Comparison of ENCODE assay signal across 11 cellular contexts in the genomic region with DNA sequence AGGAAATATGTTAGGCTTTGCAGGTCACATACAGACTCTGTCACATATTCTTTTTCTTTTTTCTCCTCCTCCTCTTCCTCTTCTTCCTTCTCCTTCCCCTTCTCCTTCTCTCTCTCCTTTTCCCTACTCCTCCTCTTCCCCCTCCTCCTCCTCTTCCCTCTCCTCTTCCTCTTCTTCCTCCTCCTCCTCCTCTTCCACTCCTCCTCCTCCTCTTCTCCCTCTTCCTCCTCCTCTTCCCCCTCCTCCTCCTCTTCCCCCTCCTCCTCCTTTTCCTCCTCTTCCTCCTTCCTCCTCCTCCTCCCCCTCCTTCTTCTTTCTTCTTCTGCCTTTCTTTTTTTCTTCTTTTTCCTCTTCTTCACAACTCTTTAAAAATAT.
DNase-seq lines count a peak whose midpoint lies in the region; ATAC-seq and TF ChIP-seq lines count a peak whose summit lies in the region.
"Had no signal": no experiment of that assay in that cellular context is flagged by ENCODE, and none has a peak within 500 bp of the region (broad histone marks: within the 10 kb centered on the region; RNA-seq: fewer than 3 reads in every experiment).

No MANE protein-coding gene starts in this region.

- CTCF ChIA-PET in MCF 10A (lab: Yijun Ruan, JAX) = no interaction called here
- CTCF ChIA-PET in activated CD4-positive, alpha-beta memory T cell treated with anti-CD3 and anti-CD28 coated beads, Interleukin-2, amount 10 ng/mL, durations not matched to agents 7 days and 5 days (lab: Charles Lee) = no interaction called here

- H3K27ac ChIP-seq in breast epithelium (no peak overlapping the region), foreskin keratinocyte (peak overlapping the region; percentile 73), upper lobe of right lung (no peak overlapping the region), vagina (no peak overlapping the region)
- H3K27ac ChIP-seq: adrenal gland had no signal

- no peak for DNase-seq in MCF 10A (ENCODE audit: unreplicated experiment)
- DNase-seq in breast epithelium (ENCODE audit: low spot score in 2 of 2) = no peak
- no peak for DNase-seq in activated CD4-positive, alpha-beta memory T cell treated with anti-CD3 and anti-CD28 coated beads, Interleukin-2, amount 10 ng/mL, durations not matched to agents 7 days and 5 days
- no peak for DNase-seq in foreskin keratinocyte
- DNase-seq in upper lobe of right lung = no peak
- no peak for DNase-seq in vagina (ENCODE audit: extremely low spot score in 2 of 2)
- DNase-seq in DMS114 treated with DMSO at 0.1 percent for 48 hours (lab: John Stamatoyannopoulos, UW; ENCODE audit: unreplicated experiment) = no peak
- DNase-seq in iPS-NIHi11 (ENCODE audit: low spot score) = no peak
- DNase-seq: adrenal gland, foreskin melanocyte had no signal

- peak overlapping the region; percentile 78 for H3K27ac Mint-ChIP-seq in MCF 10A (ENCODE audit: low read depth, unreplicated experiment)
- H3K27ac Mint-ChIP-seq in activated CD4-positive, alpha-beta memory T cell treated with anti-CD3 and anti-CD28 coated beads, Interleukin-2, amount 10 ng/mL, durations not matched to agents 7 days and 5 days = peak overlapping the region; percentile 67

- intact Hi-C loops in MCF 10A (cut with micrococcal nuclease) (no loop called here), breast epithelium (cut with DNase I; ENCODE audit: low total_unique reads) (no loop called here), upper lobe of right lung (cut with DNase I) (no loop called here), vagina (cut with DNase I) (no loop called here)

- H3K9me3 Mint-ChIP-seq in MCF 10A (ENCODE audit: unreplicated experiment) = no peaks in the 10 kb centered on the region
- no peaks in the 10 kb centered on the region for H3K9me3 Mint-ChIP-seq in activated CD4-positive, alpha-beta memory T cell treated with anti-CD3 and anti-CD28 coated beads, Interleukin-2, amount 10 ng/mL, durations not matched to agents 7 days and 5 days

- no peaks in the 10 kb centered on the region for H3K36me3 Mint-ChIP-seq in MCF 10A (ENCODE audit: insufficient read depth, unreplicated experiment)
- H3K36me3 Mint-ChIP-seq in activated CD4-positive, alpha-beta memory T cell treated with anti-CD3 and anti-CD28 coated beads, Interleukin-2, amount 10 ng/mL, durations not matched to agents 7 days and 5 days (ENCODE audit: low read depth) = no peaks in the 10 kb centered on the region

- H3K4me3 Mint-ChIP-seq in MCF 10A (ENCODE audit: unreplicated experiment) = no peak overlapping the region
- peak overlapping the region; percentile 70 for H3K4me3 Mint-ChIP-seq in activated CD4-positive, alpha-beta memory T cell treated with anti-CD3 and anti-CD28 coated beads, Interleukin-2, amount 10 ng/mL, durations not matched to agents 7 days and 5 days

- TF ChIP-seq CTCF in MCF 10A (IDR thresholded peaks at IDR 0.05; ENCODE audit: unreplicated experiment) = no peak
- no peak for TF ChIP-seq CTCF in breast epithelium (IDR thresholded peaks at IDR 0.05)
- TF ChIP-seq CTCF in foreskin keratinocyte (conservative IDR thresholded peaks at IDR 0.05) = no peak
- TF ChIP-seq CTCF in upper lobe of right lung (IDR thresholded peaks at IDR 0.05) = no peak
- TF ChIP-seq CTCF in vagina (IDR thresholded peaks at IDR 0.05) = no peak

- H3K27me3 Mint-ChIP-seq in MCF 10A (ENCODE audit: insufficient read depth, unreplicated experiment) = no peaks in the 10 kb centered on the region
- H3K27me3 Mint-ChIP-seq in activated CD4-positive, alpha-beta memory T cell treated with anti-CD3 and anti-CD28 coated beads, Interleukin-2, amount 10 ng/mL, durations not matched to agents 7 days and 5 days = no peaks in the 10 kb centered on the region

- H3K4me1 Mint-ChIP-seq in MCF 10A (ENCODE audit: insufficient read depth, unreplicated experiment) = peaks cover 23% of the 10 kb centered on the region
- H3K4me1 Mint-ChIP-seq in activated CD4-positive, alpha-beta memory T cell treated with anti-CD3 and anti-CD28 coated beads, Interleukin-2, amount 10 ng/mL, durations not matched to agents 7 days and 5 days = peaks cover 20% of the 10 kb centered on the region

- H3K36me3 ChIP-seq in breast epithelium = no peaks in the 10 kb centered on the region
- H3K36me3 ChIP-seq in upper lobe of right lung = no peaks in the 10 kb centered on the region
- H3K36me3 ChIP-seq in vagina = no peaks in the 10 kb centered on the region
- H3K36me3 ChIP-seq: adrenal gland, MG63 had no signal

- POLR2A ChIA-PET in MCF 10A (lab: Yijun Ruan, JAX) = interaction anchor here (0.8 to 1.6 kb wide), 2 partner anchors 14 to 63 kb away, joined by 3 to 8 read pairs; no protein-coding TSS in a partner anchor
- POLR2A ChIA-PET in activated CD4-positive, alpha-beta memory T cell treated with anti-CD3 and anti-CD28 coated beads, Interleukin-2, amount 10 ng/mL, durations not matched to agents 7 days and 5 days (lab: Charles Lee) = interaction anchor here (0.9 kb wide), 1 partner anchor 24 kb away, joined by 4 read pairs; no protein-coding TSS in a partner anchor

- no peak overlapping the region for H3K4me3 ChIP-seq in breast epithelium
- H3K4me3 ChIP-seq in upper lobe of right lung = peak overlapping the region; percentile 24
- no peak overlapping the region for H3K4me3 ChIP-seq in vagina

- no TSS peak for BruUV-seq in MCF 10A (replicated peaks; lab: Mats Ljungman, UMichigan)

- H3K4me1 ChIP-seq in breast epithelium (no peaks in the 10 kb centered on the region), foreskin keratinocyte (peaks cover 11% of the 10 kb centered on the region), upper lobe of right lung (no peaks in the 10 kb centered on the region), vagina (peaks cover 6% of the 10 kb centered on the region)

- no peak for TF ChIP-seq POLR2A in breast epithelium (IDR thresholded peaks at IDR 0.05)
- no peak for TF ChIP-seq POLR2A in vagina (IDR thresholded peaks at IDR 0.05)

- ATAC-seq in foreskin keratinocyte (no peak), upper lobe of right lung (no peak)

- H3K27me3 ChIP-seq in breast epithelium (no peaks in the 10 kb centered on the region), foreskin keratinocyte (no peaks in the 10 kb centered on the region), upper lobe of right lung (no peaks in the 10 kb centered on the region), vagina (no peaks in the 10 kb centered on the region)
- H3K27me3 ChIP-seq: adrenal gland, MG63 had no signal

- H3K9me3 ChIP-seq in breast epithelium (no peaks in the 10 kb centered on the region), upper lobe of right lung (no peaks in the 10 kb centered on the region), vagina (no peaks in the 10 kb centered on the region)
- H3K9me3 ChIP-seq: adrenal gland, MG63 had no signal
